In the genomic region with DNA sequence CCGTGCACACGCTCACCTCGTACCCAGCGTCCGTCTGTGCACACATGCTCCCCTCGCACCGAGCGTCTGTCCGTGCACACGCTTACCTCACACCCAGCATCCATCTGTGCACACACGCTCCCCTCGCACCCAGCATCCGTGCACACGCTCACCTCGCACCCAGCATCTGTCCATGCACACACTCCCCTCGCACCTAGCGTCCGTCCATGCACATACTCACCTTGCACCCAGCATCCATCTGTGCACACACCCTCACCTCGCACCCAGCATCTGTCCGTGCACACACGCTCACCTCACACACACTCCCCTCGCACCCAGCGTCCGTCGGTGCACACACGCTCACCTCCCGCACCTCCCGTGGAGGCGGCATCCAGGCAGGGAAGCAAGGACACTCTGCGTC, we compare ENCODE assay signal across 24 cellular contexts. TPM values are rescaled to one million over a fixed set of nuclear protein-coding genes. Genes with fewer than 3 reads are reported as not detected.
DNase-seq lines count a peak whose midpoint lies in the region; ATAC-seq and TF ChIP-seq lines count a peak whose summit lies in the region.
"Had no signal": no experiment of that assay in that cellular context is flagged by ENCODE, and none has a peak within 500 bp of the region (broad histone marks: within the 10 kb centered on the region; RNA-seq: fewer than 3 reads in every experiment).

No MANE protein-coding gene starts in this region.

- H3K79me2 ChIP-seq in GM23248 (ENCODE audit: insufficient read depth): no peaks in the 10 kb centered on the region

- DNase-seq in Right ventricle myocardium superior (peak; percentile 22), heart right ventricle (no peak), left ventricle myocardium inferior (peak; percentile 7), neuronal stem cell (ENCODE audit: low spot score) (no peak), aorta (peak; percentile 40 to 62), NCI-H524 treated with DMSO at 0.1 percent for 48 hours (lab: John Stamatoyannopoulos, UW) (no peak), GM23248 (no peak)
- DNase-seq: activated CD4-positive, alpha-beta T cell treated with anti-CD3 and anti-CD28 coated beads, Interleukin-2, amount 50 U/mL, for 48 hours; activated naive CD8-positive, alpha-beta T cell treated with anti-CD3 and anti-CD28 coated beads for 36 hours; cortex of kidney; effector memory CD8-positive, alpha-beta T cell; HCEC 1CT; KG1; MG63; NCI-H1105 treated with DMSO at 0.1 percent for 48 hours; NCI-H1930; NCI-H69; nephron progenitor cell had no signal

- H3K27me3 ChIP-seq in heart right ventricle (peaks cover 0 to 2% (median 0%) of the 10 kb centered on the region in 7 donors), left ventricle myocardium inferior (ENCODE audit: low read depth) (no peaks in the 10 kb centered on the region), neuronal stem cell (ENCODE audit: control insufficient read depth in 3 of 3, insufficient read depth in 3 of 3, low read depth in 1 of 3, low read length in 3 of 3) (peaks cover 0 to 82% (median 18%) of the 10 kb centered on the region in 3 experiments), aorta (ENCODE audit: control insufficient read depth in 1 of 2, insufficient read depth in 2 of 2, low read length in 1 of 2) (no peaks in the 10 kb centered on the region), GM23248 (replicated peaks; ENCODE audit: insufficient read depth) (no peaks in the 10 kb centered on the region)
- H3K27me3 ChIP-seq: ascending aorta, cardiac muscle cell, MG63 had no signal

- H3K4me3 ChIP-seq in heart right ventricle: no peak overlapping the region
- no peak overlapping the region for H3K4me3 ChIP-seq in left ventricle myocardium inferior
- H3K4me3 ChIP-seq in neuronal stem cell (ENCODE audit: low read length in 2 of 2): peak overlapping the region in 1 of 2 donors; percentile 62
- no peak overlapping the region for H3K4me3 ChIP-seq in aorta (ENCODE audit: low read length in 2 of 2)
- H3K4me3 ChIP-seq in GM23248: no peak overlapping the region
- H3K4me3 ChIP-seq: A549, ascending aorta, cardiac muscle cell, MG63, skin epidermis had no signal

- H4K8ac ChIP-seq in neuronal stem cell (ENCODE audit: low read depth, low read length): no peak overlapping the region

- no peaks in the 10 kb centered on the region for H3K9me2 ChIP-seq in GM23248 (ENCODE audit: insufficient read depth)

- no peak overlapping the region for H3K4me2 ChIP-seq in neuronal stem cell (ENCODE audit: insufficient read depth, low read length, poor library complexity, severe bottlenecking)
- H3K4me2 ChIP-seq in GM23248 (ENCODE audit: unreplicated experiment): no peak overlapping the region
- H3K4me2 ChIP-seq: A549 had no signal

- H3K4ac ChIP-seq in neuronal stem cell (ENCODE audit: low read length): peak overlapping the region; percentile 15

- H2BK15ac ChIP-seq in neuronal stem cell (ENCODE audit: low read length): peak overlapping the region; percentile 70

- H2AFZ ChIP-seq in neuronal stem cell (ENCODE audit: low read length) (no peak overlapping the region), GM23248 (no peak overlapping the region)

- peak overlapping the region; percentile 83 for H2BK5ac ChIP-seq in neuronal stem cell (ENCODE audit: low read length)

- peak overlapping the region; percentile 98 for H3K23ac ChIP-seq in neuronal stem cell (ENCODE audit: low read depth, low read length, poor library complexity)

- H3K27ac ChIP-seq in heart right ventricle: no peak overlapping the region
- H3K27ac ChIP-seq in left ventricle myocardium inferior (replicated peaks): no peak overlapping the region
- no peak overlapping the region for H3K27ac ChIP-seq in neuronal stem cell (replicated peaks; ENCODE audit: low read length)
- no peak overlapping the region for H3K27ac ChIP-seq in aorta (ENCODE audit: low read depth in 1 of 2, low read length in 2 of 2)
- H3K27ac ChIP-seq in GM23248: no peak overlapping the region
- H3K27ac ChIP-seq: ascending aorta, cardiac muscle cell, skin epidermis had no signal

- TF ChIP-seq CTCF in heart right ventricle (IDR thresholded peaks at IDR 0.05): no peak
- no peak for TF ChIP-seq CTCF in left ventricle myocardium inferior (IDR thresholded peaks at IDR 0.05; ENCODE audit: borderline replicate concordance)

- H4K91ac ChIP-seq in neuronal stem cell (ENCODE audit: low read depth, low read length, poor library complexity): peak overlapping the region; percentile 64

- H3K36me3 ChIP-seq in heart right ventricle (no peaks in the 10 kb centered on the region), left ventricle myocardium inferior (no peaks in the 10 kb centered on the region), neuronal stem cell (replicated peaks in 1 of 2; ENCODE audit: control insufficient read depth in 2 of 2, insufficient read depth in 2 of 2, low read length in 2 of 2) (peaks cover 0 to 3% of the 10 kb centered on the region in 2 donors), aorta (ENCODE audit: control insufficient read depth in 1 of 2, insufficient read depth in 2 of 2, low read length in 1 of 2) (no peaks in the 10 kb centered on the region), GM23248 (ENCODE audit: low read depth) (no peaks in the 10 kb centered on the region)
- H3K36me3 ChIP-seq: ascending aorta, cardiac muscle cell, MG63 had no signal

- peak overlapping the region; percentile 75 for H3K9ac ChIP-seq in neuronal stem cell (ENCODE audit: low read depth, low read length, poor library complexity)
- no peak overlapping the region for H3K9ac ChIP-seq in GM23248

- H3K9me3 ChIP-seq in heart right ventricle (peaks cover 0 to 12% (median 0%) of the 10 kb centered on the region in 11 donors), left ventricle myocardium inferior (replicated peaks) (peaks cover 5% of the 10 kb centered on the region), neuronal stem cell (replicated peaks in 1 of 2; ENCODE audit: control insufficient read depth in 2 of 2, insufficient read depth in 1 of 2, low read depth in 1 of 2, low read length in 2 of 2) (peaks cover 0 to 25% of the 10 kb centered on the region in 2 donors), aorta (ENCODE audit: control insufficient read depth, low read length) (no peaks in the 10 kb centered on the region), GM23248 (ENCODE audit: low read depth) (no peaks in the 10 kb centered on the region)
- H3K9me3 ChIP-seq: ascending aorta, MG63 had no signal

- H4K20me1 ChIP-seq in GM23248 (ENCODE audit: insufficient read depth): no peaks in the 10 kb centered on the region

- in situ Hi-C loops in GM23248 (cut with MboI): no loop called here

- peak overlapping the region; percentile 96 for H2AK5ac ChIP-seq in neuronal stem cell (ENCODE audit: low read depth, low read length)

- no peaks in the 10 kb centered on the region for H3F3A ChIP-seq in GM23248 (ENCODE audit: insufficient read depth)

- H3K79me1 ChIP-seq in neuronal stem cell (ENCODE audit: low read depth, low read length): peaks cover 2% of the 10 kb centered on the region

- intact Hi-C loops in Right ventricle myocardium superior (cut with DNase I): no loop called here
- intact Hi-C loops in heart right ventricle (cut with DNase I): no loop called here
- intact Hi-C loops in left ventricle myocardium inferior (cut with micrococcal nuclease): no loop called here
- intact Hi-C loops in aorta (cut with DNase I): no loop called here

- no peak overlapping the region for H2BK12ac ChIP-seq in neuronal stem cell (ENCODE audit: low read length)

- H3K18ac ChIP-seq in neuronal stem cell (ENCODE audit: low read length): peak overlapping the region; percentile 91

- H3K4me1 ChIP-seq in heart right ventricle (no peaks in the 10 kb centered on the region), left ventricle myocardium inferior (no peaks in the 10 kb centered on the region), neuronal stem cell (ENCODE audit: control insufficient read depth in 2 of 2, insufficient read depth in 1 of 2, low read depth in 1 of 2, low read length in 2 of 2) (peaks cover 4 to 12% of the 10 kb centered on the region in 2 donors), aorta (ENCODE audit: control insufficient read depth in 1 of 2, insufficient read depth in 2 of 2, low read length in 2 of 2) (no peaks in the 10 kb centered on the region), GM23248 (ENCODE audit: insufficient read depth) (peaks cover 7% of the 10 kb centered on the region; the same call in 1 of the 2 replicates)
- H3K4me1 ChIP-seq: ascending aorta had no signal

- WGBS in heart right ventricle, 2 donors: 94 to 95% methylated on average over 30 of the region's 30 CpGs
- no CpG with 5 or more reads among the region's 30 CpGs for WGBS in neuronal stem cell (ENCODE audit: extremely low coverage in 2 of 2, insufficient read length in 2 of 2, insufficient replicate concordance in 1 of 2), 2 donors
- 94 to 96% methylated on average over 30 of the region's 30 CpGs for WGBS in aorta, 2 donors
- 83 to 87% methylated on average over 16 to 30 of the region's 30 CpGs for WGBS in GM23248 (ENCODE audit: low coverage in 1 of 2, low lambda C conversion rate in 2 of 2, missing lambda C conversion rate in 2 of 2), 2 experiments

- peak overlapping the region; percentile 97 for H3K14ac ChIP-seq in neuronal stem cell (ENCODE audit: low read length)

- ATAC-seq in Right ventricle myocardium superior (ENCODE audit: poor library complexity) (no peak), heart right ventricle (no peak), aorta (ENCODE audit: low FRiP score) (no peak), HG03108 (IDR thresholded peaks at IDR 0.05; ENCODE audit: unreplicated experiment) (no peak)
- ATAC-seq: A549; effector memory CD8-positive, alpha-beta T cell; left lobe of liver had no signal

- peak overlapping the region; percentile 82 for H2BK120ac ChIP-seq in neuronal stem cell (ENCODE audit: low read depth, low read length)

RNA-seq across cellular contexts. Expression of a gene that starts 24.4 kb away (rescaled TPM):
- total RNA-seq in Right ventricle myocardium superior: 44.2 TPM
- 10 to 100 TPM; 33.7 to 87.1 (median 48.8) TPM for total RNA-seq in heart right ventricle
- polyA plus RNA-seq in heart right ventricle: 10 to 100 TPM; 63.1 to 70.6 TPM
- total RNA-seq in left ventricle myocardium inferior: 66.5 TPM
- polyA plus RNA-seq in neuronal stem cell (2013, experiment 1 of 2): 42.5 TPM
- polyA plus RNA-seq in neuronal stem cell (2013, experiment 2 of 2): 42.1 TPM
- 100 to 1,000 TPM; 289 to 301 TPM for total RNA-seq in aorta
- 100 to 1,000 TPM in 1 of 2 donors, 10 to 100 TPM in 1; 97.3 to 963 TPM for polyA plus RNA-seq in aorta
- total RNA-seq in GM23248 (2014; rRNA removed; shearing (Covaris generic)): 24.2 and 30.5 TPM in 2 replicates
- polyA plus RNA-seq in GM23248 (2016; fragmentation: Nextera tagmentation; extraction: Ambion mirVana): 1.7 and 1.8 TPM in 2 replicates

Comparison
In these comparisons a context has a peak if more than half of its experiments do, and no peak if none do; other contexts are left out.
1. DNase-seq: peak in Right ventricle myocardium superior (single experiment), left ventricle myocardium inferior (single experiment) and aorta (2 of 2); none in heart right ventricle (0 of 2), neuronal stem cell (single experiment), NCI-H524 treated with DMSO at 0.1 percent for 48 hours (single experiment) and GM23248 (single experiment).